In the genomic region with DNA sequence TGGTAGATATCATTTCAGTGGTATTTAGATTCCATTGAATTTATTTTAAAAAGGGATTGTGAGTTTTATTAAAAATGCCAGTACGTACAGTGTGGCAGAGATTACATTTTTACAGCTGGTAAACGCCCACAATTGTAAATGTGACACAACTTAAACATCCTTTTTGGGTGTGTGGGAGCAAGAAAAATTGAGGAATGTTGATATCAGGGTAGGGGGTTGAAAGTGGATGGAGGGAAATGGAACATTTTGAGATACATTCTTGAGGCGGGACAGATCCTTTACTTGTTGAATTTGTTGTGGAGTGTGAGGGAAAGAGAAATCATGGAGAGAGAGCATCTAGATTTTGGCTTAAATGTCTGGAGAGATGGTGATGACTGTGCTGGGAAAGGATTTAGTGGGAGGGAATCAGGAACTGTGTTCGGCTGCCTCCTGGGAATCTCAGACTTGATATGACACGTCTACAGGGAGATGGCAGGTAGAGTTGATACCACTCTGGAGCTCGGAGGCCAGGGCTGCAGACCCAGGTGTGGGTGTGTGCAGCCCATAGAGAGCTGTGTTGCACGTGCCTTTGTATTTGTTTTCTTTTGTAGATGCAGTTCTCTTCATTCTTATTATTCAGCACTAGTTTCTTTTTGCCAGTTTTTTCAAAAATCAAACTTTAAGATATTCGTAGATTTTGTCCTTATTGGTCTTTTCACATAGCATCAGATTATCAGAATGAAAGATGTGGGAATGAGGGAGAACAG, we compare ENCODE assay signal across 1 cellular context.
TF ChIP-seq lines count a peak whose summit lies in the region.

No MANE protein-coding gene starts in this region.

TF ChIP-seq in HepG2, 621 proteins besides CTCF, POLR2A, EP300 and RAD21:
- no peak for TF ChIP-seq SIN3A (IDR thresholded peaks at IDR 0.05; ENCODE audit: borderline replicate concordance, low read depth, low read length)
- TF ChIP-seq, protein P1, sequence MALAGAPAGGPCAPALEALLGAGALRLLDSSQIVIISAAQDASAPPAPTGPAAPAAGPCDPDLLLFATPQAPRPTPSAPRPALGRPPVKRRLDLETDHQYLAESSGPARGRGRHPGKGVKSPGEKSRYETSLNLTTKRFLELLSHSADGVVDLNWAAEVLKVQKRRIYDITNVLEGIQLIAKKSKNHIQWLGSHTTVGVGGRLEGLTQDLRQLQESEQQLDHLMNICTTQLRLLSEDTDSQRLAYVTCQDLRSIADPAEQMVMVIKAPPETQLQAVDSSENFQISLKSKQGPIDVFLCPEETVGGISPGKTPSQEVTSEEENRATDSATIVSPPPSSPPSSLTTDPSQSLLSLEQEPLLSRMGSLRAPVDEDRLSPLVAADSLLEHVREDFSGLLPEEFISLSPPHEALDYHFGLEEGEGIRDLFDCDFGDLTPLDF (CRISPR knock-in tag; IDR thresholded peaks at IDR 0.05), result 0 out of 2 replicates have a peak, but pooled peaks have one; percentile 8
